Comparison of ENCODE assay signal across 17 cellular contexts in the genomic region with DNA sequence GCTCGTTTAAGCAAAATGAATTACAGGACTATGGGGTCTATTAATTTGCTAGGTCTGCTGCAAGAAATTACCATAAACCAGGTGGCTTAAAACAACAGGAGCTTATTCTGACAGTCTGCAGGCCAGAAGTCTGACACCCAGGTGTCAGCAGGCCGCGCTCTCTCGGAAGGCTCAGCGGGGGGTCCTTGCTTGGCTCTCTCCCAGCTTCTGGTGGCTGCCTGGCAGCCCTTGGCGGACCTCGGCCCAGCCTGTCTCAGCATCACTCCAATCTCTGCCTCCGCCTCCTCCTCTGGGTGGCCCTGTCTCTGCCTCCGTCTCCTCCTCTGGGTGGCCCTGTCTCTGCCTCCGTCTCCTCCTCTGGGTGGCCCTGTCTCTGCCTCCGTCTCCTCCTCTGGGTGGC.
A peak's percentile ranks its signal among the peaks of the same experiment; 100 is the strongest.
DNase-seq lines count a peak whose midpoint lies in the region; ATAC-seq and FAIRE-seq lines count a peak whose summit lies in the region.
"Had no signal": no experiment of that assay in that cellular context is flagged by ENCODE, and none has a peak within 500 bp of the region (broad histone marks: within the 10 kb centered on the region; RNA-seq: fewer than 3 reads in every experiment).

No MANE protein-coding gene starts in this region.

- DNase-seq in NCI-H345 (lab: John Stamatoyannopoulos, UW), result peak; percentile 27
- DNase-seq in NCI-H345 treated with DMSO at 0.1 percent for 48 hours (lab: John Stamatoyannopoulos, UW; ENCODE audit: unreplicated experiment), result no peak
- DNase-seq in NCI-H524 treated with DMSO at 0.1 percent for 48 hours (lab: John Stamatoyannopoulos, UW), result peak; percentile 2
- DNase-seq in iPS-NIHi11 (ENCODE audit: low spot score), result peak; percentile 12
- no peak for DNase-seq in occipital lobe (lab: John Stamatoyannopoulos, UW)
- no peak for DNase-seq in GM19239 (ENCODE audit: insufficient read length, low spot score)
- DNase-seq: C1 segment of cervical spinal cord, DMS79 treated with DMSO at 0.1 percent for 48 hours, IMR-90, NCI-H2029, NCI-H2171 treated with DMSO at 0.1 percent for 48 hours, NCI-H774, RPMI8226 had no signal

- ATAC-seq in HG03045 (IDR thresholded peaks at IDR 0.05; ENCODE audit: unreplicated experiment), result no peak

- no peak for FAIRE-seq in GM19239 (lab: Jason Lieb, UNC)
- FAIRE-seq: D721Med, G401.6, HTR-8/SVneo had no signal

Comparison
In these comparisons a context has a peak if more than half of its experiments do, and no peak if none do; other contexts are left out.
1. DNase-seq: peak in NCI-H345 (single experiment), NCI-H524 treated with DMSO at 0.1 percent for 48 hours (single experiment) and iPS-NIHi11 (single experiment); none in NCI-H345 treated with DMSO at 0.1 percent for 48 hours (single experiment), occipital lobe (single experiment) and GM19239 (single experiment).